Comparison of ENCODE assay signal across 10 cellular contexts in the genomic region with DNA sequence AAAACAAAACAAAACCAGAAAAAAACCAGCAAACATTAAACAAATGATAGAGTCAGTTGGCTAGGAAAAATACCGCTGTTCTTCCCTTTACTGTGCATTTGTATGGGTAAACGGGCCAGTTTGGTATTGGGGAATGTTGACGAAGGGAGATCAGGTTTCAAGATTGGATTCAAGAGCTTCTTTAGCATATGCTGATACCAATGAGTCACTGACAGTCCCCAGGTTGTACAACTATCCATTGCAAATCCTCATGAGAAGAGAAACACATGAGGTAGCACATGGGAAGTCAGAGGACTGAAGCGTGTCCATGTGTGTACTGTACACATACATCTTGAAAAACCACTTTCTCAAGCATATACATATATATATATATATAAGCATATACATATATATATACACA. TPM values are rescaled to one million over a fixed set of nuclear protein-coding genes. Genes with fewer than 3 reads are reported as not detected.
DNase-seq lines count a peak whose midpoint lies in the region; ATAC-seq and TF ChIP-seq lines count a peak whose summit lies in the region.
"Had no signal": no experiment of that assay in that cellular context is flagged by ENCODE, and none has a peak within 500 bp of the region (broad histone marks: within the 10 kb centered on the region; RNA-seq: fewer than 3 reads in every experiment).

No MANE protein-coding gene starts in this region.

- H4K91ac ChIP-seq in trophoblast cell (ENCODE audit: low read depth, low read length) = no peak overlapping the region

- peaks cover 0 to 4% of the 10 kb centered on the region in 2 experiments for H3K4me1 ChIP-seq in trophoblast cell (ENCODE audit: control insufficient read depth in 1 of 2, insufficient read depth in 2 of 2, low read length in 2 of 2)

- no peak overlapping the region for H3K14ac ChIP-seq in trophoblast cell (ENCODE audit: low read length)

- no peaks in the 10 kb centered on the region for H3K79me2 ChIP-seq in trophoblast cell (ENCODE audit: control insufficient read depth, insufficient read depth, low read length, poor library complexity)

- no peak overlapping the region for H3K9ac ChIP-seq in trophoblast cell (ENCODE audit: low read length)

- WGBS in trophoblast cell (ENCODE audit: extremely low coverage, insufficient coverage, insufficient read length) = no CpG with 5 or more reads among the region's 4 CpGs

- H3K27me3 ChIP-seq in trophoblast cell (ENCODE audit: insufficient read depth, low read length) = no peaks in the 10 kb centered on the region

- H3K23ac ChIP-seq in trophoblast cell (ENCODE audit: low read length) = no peak overlapping the region

- no peak overlapping the region for H2BK120ac ChIP-seq in trophoblast cell (ENCODE audit: insufficient read depth, low read length, poor library complexity)

- H3K18ac ChIP-seq in trophoblast cell (ENCODE audit: low read length) = no peak overlapping the region

- no peak for TF ChIP-seq CTCF in cardiac fibroblast (IDR thresholded peaks at IDR 0.05; ENCODE audit: low read depth, low read length)

- H3K36me3 ChIP-seq in trophoblast cell (ENCODE audit: control insufficient read depth in 1 of 2, insufficient read depth in 2 of 2, low read length in 2 of 2) = no peaks in the 10 kb centered on the region

- ATAC-seq in GM21528 (IDR thresholded peaks at IDR 0.05; ENCODE audit: low FRiP score, unreplicated experiment) = no peak
- ATAC-seq in HG02885 (IDR thresholded peaks at IDR 0.05; ENCODE audit: poor library complexity, unreplicated experiment) = no peak
- ATAC-seq: left colon had no signal

- no peak overlapping the region for H2BK12ac ChIP-seq in trophoblast cell (ENCODE audit: low read length)

- no peaks in the 10 kb centered on the region for H3K79me1 ChIP-seq in trophoblast cell (ENCODE audit: low read length)

- no peak overlapping the region for H2AFZ ChIP-seq in trophoblast cell (ENCODE audit: insufficient read depth, low read length, poor library complexity)

- H4K12ac ChIP-seq in trophoblast cell (ENCODE audit: low read depth, low read length) = no peak overlapping the region

- no peaks in the 10 kb centered on the region for H3K9me3 ChIP-seq in trophoblast cell (ENCODE audit: insufficient read depth, low read depth, low read length)

- H3K4ac ChIP-seq in trophoblast cell (ENCODE audit: low read depth, low read length) = no peak overlapping the region

- peak; percentile 63 for DNase-seq in NCI-H187 treated with DMSO at 0.1 percent for 48 hours (lab: John Stamatoyannopoulos, UW)
- no peak for DNase-seq in NCI-H187 (lab: John Stamatoyannopoulos, UW)
- peak; percentile 99 for DNase-seq in NCI-H2171 treated with DMSO at 0.1 percent for 48 hours (lab: John Stamatoyannopoulos, UW)
- DNase-seq in cardiac fibroblast (ENCODE audit: low read depth in 2 of 2) = peak; percentile 26 to 77
- DNase-seq in trophoblast cell = peak; percentile 46 to 68
- no peak for DNase-seq in hypothalamus (lab: John Stamatoyannopoulos, UW)
- DNase-seq: activated effector memory CD4-positive, alpha-beta T cell treated with anti-CD3 and anti-CD28 coated beads, Interleukin-2, amount 50 U/mL, for 16 hours; left colon had no signal

- no peak overlapping the region for H2AK5ac ChIP-seq in trophoblast cell (ENCODE audit: low read length)

- H4K8ac ChIP-seq in trophoblast cell (ENCODE audit: low read depth, low read length) = no peak overlapping the region

- H3K27ac ChIP-seq in trophoblast cell (ENCODE audit: low read depth, low read length) = no peak overlapping the region

- H3K4me3 ChIP-seq in cardiac fibroblast (replicated peaks in 1 of 2; ENCODE audit: low read depth in 2 of 2, low read length in 2 of 2) = no peak overlapping the region
- no peak overlapping the region for H3K4me3 ChIP-seq in trophoblast cell (ENCODE audit: low read depth, low read length)

- H3K4me2 ChIP-seq in trophoblast cell (ENCODE audit: low read length) = no peak overlapping the region

- H2BK5ac ChIP-seq in trophoblast cell (ENCODE audit: low read depth, low read length, poor library complexity) = no peak overlapping the region

RNA-seq across cellular contexts. Expression of gene TIGIT, which starts 25.6 kb away (rescaled TPM):
- polyA plus RNA-seq in trophoblast cell (2013) = not detected in 2 replicates

Comparison
In these comparisons a context has a peak if more than half of its experiments do, and no peak if none do; other contexts are left out.
1. DNase-seq: peak in NCI-H187 treated with DMSO at 0.1 percent for 48 hours (single experiment), NCI-H2171 treated with DMSO at 0.1 percent for 48 hours (single experiment), cardiac fibroblast (2 of 2) and trophoblast cell (2 of 2); none in NCI-H187 (0 of 2) and hypothalamus (0 of 51).